In genomic region chr1:53702287-53702805, GRCh38 we compare ENCODE assay signal across 18 cellular contexts. TPM values are rescaled to one million over a fixed set of nuclear protein-coding genes. Genes with fewer than 3 reads are reported as not detected.
DNase-seq lines count a peak whose midpoint lies in the region; ATAC-seq and TF ChIP-seq lines count a peak whose summit lies in the region.
"Had no signal": no experiment of that assay in that cellular context is flagged by ENCODE, and none has a peak within 500 bp of the region (broad histone marks: within the 10 kb centered on the region; RNA-seq: fewer than 3 reads in every experiment).

No MANE protein-coding gene starts in this region.

- no peak overlapping the region for H4K5ac ChIP-seq in IMR-90 (ENCODE audit: low read depth, low read length)

- H3K4me1 ChIP-seq in IMR-90 (ENCODE audit: control insufficient read depth, insufficient read depth, low read length) (peaks cover 2% of the 10 kb centered on the region; the same call in 1 of the 2 replicates), mesenchymal stem cell (ENCODE audit: control insufficient read depth, insufficient read depth, low read depth, low read length) (peaks cover 9% of the 10 kb centered on the region)
- H3K4me1 ChIP-seq: A549, HAP-1 had no signal

- no TSS peak for BruUV-seq in IMR-90 (replicated peaks; lab: Mats Ljungman, UMichigan)

- dilution Hi-C loops in IMR-90 (cut with HindIII; ENCODE audit: low sequenced_read_pairs, unreplicated experiment), result no loop called here

- no peak overlapping the region for H2BK20ac ChIP-seq in IMR-90 (ENCODE audit: low read depth, low read length)

- H3K27me3 ChIP-seq in IMR-90 (ENCODE audit: control insufficient read depth, insufficient read depth, low read length), result peaks cover 7% of the 10 kb centered on the region
- H3K27me3 ChIP-seq in mesenchymal stem cell (ENCODE audit: control insufficient read depth in 1 of 2, insufficient read depth in 1 of 2, low read length in 2 of 2), result peaks cover 0 to 59% of the 10 kb centered on the region in 2 experiments

- H3K9me1 ChIP-seq in IMR-90 (ENCODE audit: insufficient read depth, low read length), result no peaks in the 10 kb centered on the region

- no peaks in the 10 kb centered on the region for H3K27me3 Mint-ChIP-seq in osteocyte (ENCODE audit: unreplicated experiment)

- no peak overlapping the region for H2BK120ac ChIP-seq in IMR-90 (ENCODE audit: low read depth, low read length)
- H2BK120ac ChIP-seq in mesenchymal stem cell (ENCODE audit: low read depth, low read length), result no peak overlapping the region

- no peak for TF ChIP-seq POLR2A in IMR-90 (IDR thresholded peaks at IDR 0.05; ENCODE audit: low read depth, low read length)

- peaks cover 10% of the 10 kb centered on the region for H3K36me3 Mint-ChIP-seq in osteocyte (ENCODE audit: unreplicated experiment)
- H3K36me3 Mint-ChIP-seq: CD4-positive, alpha-beta memory T cell had no signal

- H3K4me1 Mint-ChIP-seq in osteocyte (ENCODE audit: unreplicated experiment), result peaks cover 46% of the 10 kb centered on the region
- H3K4me1 Mint-ChIP-seq: CD4-positive, alpha-beta memory T cell had no signal

- H3K27ac Mint-ChIP-seq in osteocyte (ENCODE audit: unreplicated experiment), result peak overlapping the region; percentile 27
- H3K27ac Mint-ChIP-seq: IgD-negative memory B cell had no signal

- H2AK5ac ChIP-seq in IMR-90 (ENCODE audit: low read depth, low read length), result 0 out of 2 replicates have a peak overlapping the region, but pooled peaks have one; percentile 5
- H2AK5ac ChIP-seq in mesenchymal stem cell (ENCODE audit: low read length, severe bottlenecking), result no peak overlapping the region

- H4K91ac ChIP-seq in IMR-90 (ENCODE audit: insufficient read depth, low read depth, low read length) (no peak overlapping the region), mesenchymal stem cell (ENCODE audit: low read length) (no peak overlapping the region)

- no peak overlapping the region for H3K4me3 Mint-ChIP-seq in osteocyte (ENCODE audit: unreplicated experiment)
- H3K4me3 Mint-ChIP-seq: CD4-positive, alpha-beta memory T cell; IgD-negative memory B cell had no signal

- H3K9me3 ChIP-seq in IMR-90 (ENCODE audit: control insufficient read depth, insufficient read depth, low read length), result no peaks in the 10 kb centered on the region
- H3K9me3 ChIP-seq in mesenchymal stem cell (ENCODE audit: control insufficient read depth, low read length), result peaks cover 7% of the 10 kb centered on the region
- H3K9me3 ChIP-seq: A549, HAP-1 had no signal

- H2BK5ac ChIP-seq in IMR-90 (ENCODE audit: low read depth, low read length, poor library complexity, severe bottlenecking) (no peak overlapping the region), mesenchymal stem cell (ENCODE audit: low read depth, low read length, poor library complexity, severe bottlenecking) (no peak overlapping the region)

- H3K9me3 Mint-ChIP-seq in osteocyte (ENCODE audit: unreplicated experiment), result no peaks in the 10 kb centered on the region
- H3K9me3 Mint-ChIP-seq: CD4-positive, alpha-beta memory T cell had no signal

- H3K79me1 ChIP-seq in IMR-90 (ENCODE audit: low read depth in 1 of 2, low read length in 2 of 2) (peaks cover 0 to 4% of the 10 kb centered on the region in 2 experiments; a peak in 3 of 4 replicates), mesenchymal stem cell (replicated peaks; ENCODE audit: low read length, poor library complexity, severe bottlenecking) (peaks cover 26% of the 10 kb centered on the region)

- POLR2A ChIA-PET in IMR-90 (lab: Charles Lee; ENCODE audit: unreplicated experiment), result interaction anchor here (0.6 kb wide), 1 partner anchor 54 kb away, joined by 6 read pairs; no protein-coding TSS in a partner anchor

- H3K14ac ChIP-seq in IMR-90 (replicated peaks; ENCODE audit: low read depth, low read length) (no peak overlapping the region), mesenchymal stem cell (ENCODE audit: low read length in 2 of 2) (no peak overlapping the region)

- H3K18ac ChIP-seq in IMR-90 (ENCODE audit: low read depth, low read length), result no peak overlapping the region
- no peak overlapping the region for H3K18ac ChIP-seq in mesenchymal stem cell (ENCODE audit: low read depth in 1 of 2, low read length in 2 of 2)

- H2BK15ac ChIP-seq in IMR-90 (ENCODE audit: low read depth, low read length), result no peak overlapping the region
- H2BK15ac ChIP-seq in mesenchymal stem cell (ENCODE audit: low read depth, poor library complexity, severe bottlenecking), result no peak overlapping the region

- 60% methylated on average over 1 of the region's 8 CpGs; no CpG with 5 or more reads in 1 of the 2 experiments for WGBS in IMR-90 (ENCODE audit: extremely low coverage in 2 of 2, insufficient read length in 1 of 2), 2 experiments
- 45% methylated on average over 8 of the region's 8 CpGs for WGBS in mesenchymal stem cell

- no peak overlapping the region for H3K56ac ChIP-seq in IMR-90 (ENCODE audit: extremely low read depth, insufficient read depth, low read length)

- no peak for DNase-seq in Right ventricle myocardium inferior (ENCODE audit: missing footprints)
- no peak for DNase-seq in left cardiac atrium
- no peak for DNase-seq in IMR-90
- DNase-seq in left kidney (ENCODE audit: low read depth, low spot score), result peak; percentile 43
- no peak for DNase-seq in osteocyte (ENCODE audit: extremely low spot score, unreplicated experiment)
- no peak for DNase-seq in mesenchymal stem cell
- DNase-seq: AML-193; CD4-positive, alpha-beta memory T cell; DMS153; DMS79; GF-D8 had no signal

- H3K23ac ChIP-seq in IMR-90 (ENCODE audit: low read depth, low read length) (no peak overlapping the region), mesenchymal stem cell (ENCODE audit: low read length in 2 of 2) (no peak overlapping the region)

- H3K4me3 ChIP-seq in IMR-90 (ENCODE audit: insufficient read depth, low read depth, low read length) (no peak overlapping the region), mesenchymal stem cell (ENCODE audit: insufficient read depth in 1 of 2, low read depth in 1 of 2, low read length in 2 of 2) (no peak overlapping the region)
- H3K4me3 ChIP-seq: A549, HAP-1 had no signal

- H2AK9ac ChIP-seq in IMR-90 (replicated peaks; ENCODE audit: low read depth, low read length, poor library complexity), result peak overlapping the region; percentile 68

- H3K36me3 ChIP-seq in IMR-90 (ENCODE audit: control insufficient read depth, insufficient read depth, low read length) (no peaks in the 10 kb centered on the region; the same call in none of the 2 replicates), mesenchymal stem cell (ENCODE audit: control insufficient read depth in 1 of 2, insufficient read depth in 2 of 2, low read depth in 1 of 2, low read length in 2 of 2) (peaks cover 0 to 21% of the 10 kb centered on the region in 2 experiments)
- H3K36me3 ChIP-seq: HAP-1 had no signal

- in situ Hi-C loops in IMR-90 (cut with MboI; ENCODE audit: low sequenced_read_pairs), result no loop called here

- H3K4ac ChIP-seq in IMR-90 (ENCODE audit: low read depth, low read length) (no peak overlapping the region), mesenchymal stem cell (ENCODE audit: low read depth in 1 of 2, low read length in 2 of 2) (no peak overlapping the region)

- TF ChIP-seq RAD21 in IMR-90 (IDR thresholded peaks at IDR 0.05; ENCODE audit: low read length), result no peak

- CTCF ChIA-PET in IMR-90 (lab: Yijun Ruan, JAX), result no interaction called here

- peak; percentile 13 for ATAC-seq in Right ventricle myocardium inferior
- ATAC-seq in left cardiac atrium, result no peak
- no peak for ATAC-seq in IMR-90 (ENCODE audit: low read depth)
- ATAC-seq in HG03095 (IDR thresholded peaks at IDR 0.05; ENCODE audit: unreplicated experiment), result no peak
- ATAC-seq in HG03196 (IDR thresholded peaks at IDR 0.05; ENCODE audit: unreplicated experiment), result no peak
- ATAC-seq: A549 had no signal

- H4K8ac ChIP-seq in IMR-90 (ENCODE audit: low read depth in 2 of 2, low read length in 2 of 2) (no peak overlapping the region), mesenchymal stem cell (ENCODE audit: low read length) (no peak overlapping the region)

- H3K9ac ChIP-seq in IMR-90 (ENCODE audit: low read depth, low read length) (no peak overlapping the region), mesenchymal stem cell (ENCODE audit: low read length) (no peak overlapping the region)

- H4K20me1 ChIP-seq in IMR-90 (ENCODE audit: insufficient read depth, low read length), result peaks cover 20% of the 10 kb centered on the region

- TF ChIP-seq CTCF in IMR-90 (conservative IDR thresholded peaks at IDR 0.05; ENCODE audit: low read depth, low read length) (no peak), osteocyte (IDR thresholded peaks at IDR 0.05) (no peak)

- H3K4me2 ChIP-seq in IMR-90 (ENCODE audit: low read depth, low read length) (no peak overlapping the region), mesenchymal stem cell (ENCODE audit: low read length, poor library complexity, severe bottlenecking) (no peak overlapping the region)
- H3K4me2 ChIP-seq: A549 had no signal

- H3K27ac ChIP-seq in IMR-90 (ENCODE audit: insufficient read depth, low read length) (no peak overlapping the region), mesenchymal stem cell (ENCODE audit: low read length, poor library complexity, severe bottlenecking) (no peak overlapping the region)
- H3K27ac ChIP-seq: 22Rv1, A549, C4-2B had no signal

- intact Hi-C loops in Right ventricle myocardium inferior (cut with DNase I), result no loop called here
- intact Hi-C loops in left cardiac atrium (cut with DNase I), result no loop called here
- intact Hi-C loops in IMR-90 (cut with micrococcal nuclease), result no loop called here

- H2AFZ ChIP-seq in IMR-90 (replicated peaks; ENCODE audit: low read length, poor library complexity), result no peak overlapping the region
- H2AFZ ChIP-seq in mesenchymal stem cell (ENCODE audit: low read depth, low read length), result no peak overlapping the region

- H2BK12ac ChIP-seq in mesenchymal stem cell (ENCODE audit: low read length in 2 of 2), result no peak overlapping the region

TF ChIP-seq in IMR-90, 13 proteins besides CTCF, POLR2A, EP300 and RAD21 (continues in another document):
- TF ChIP-seq BHLHE40 (IDR thresholded peaks at IDR 0.05; ENCODE audit: low read depth, low read length) (no peak), MXI1 (IDR thresholded peaks at IDR 0.05; ENCODE audit: borderline replicate concordance, low read depth, low read length) (no peak), NFE2L2 (IDR thresholded peaks at IDR 0.05; ENCODE audit: low read depth, low read length) (no peak)

RNA-seq across cellular contexts. Expression of gene GLIS1, which starts 36.6 kb away (rescaled TPM):
- not detected for total RNA-seq in Right ventricle myocardium inferior
- under 1 TPM; 0.37 to 0.44 TPM for total RNA-seq in left cardiac atrium
- total RNA-seq in IMR-90 (2012; rRNA removed), result 0.18 and 0.28 TPM in 2 replicates
- polyA plus RNA-seq in IMR-90 (2012; rRNA removed), result 2.3 and 3.5 TPM in 2 replicates
- polyA plus RNA-seq in IMR-90 (2012; cell fraction: cytosol; rRNA removed), result 1.5 and 3.3 TPM in 2 replicates
- 6.1 and 16.8 TPM in 2 replicates for polyA plus RNA-seq in IMR-90 (2012; cell fraction: nucleus; rRNA removed; ENCODE audit: low replicate concordance)
- 38.0 and 38.3 TPM in 2 replicates for total RNA-seq in osteocyte
- polyA plus RNA-seq in mesenchymal stem cell (2013, experiment 1 of 2), result 0.29 TPM
- polyA plus RNA-seq in mesenchymal stem cell (2013, experiment 2 of 2), result 0.29 TPM
- total RNA-seq: CD4-positive, alpha-beta memory T cell had no signal
- polyA plus RNA-seq: CD4-positive, alpha-beta memory T cell; IgD-negative memory B cell had no signal

Comparison
In these comparisons a context has a peak if more than half of its experiments do, and no peak if none do; other contexts are left out.
1. RNA of gene GLIS1, which starts 36.6 kb away (total RNA-seq): 38.0 to 38.3 TPM in osteocyte; 0.37 to 0.44 TPM in left cardiac atrium, 0.18 to 0.28 TPM in IMR-90 and not detected in Right ventricle myocardium inferior (single experiment); every median in the first group is over 10 times any median in the second.